ENCODE assay signal across 15 cellular contexts in the genomic region with DNA sequence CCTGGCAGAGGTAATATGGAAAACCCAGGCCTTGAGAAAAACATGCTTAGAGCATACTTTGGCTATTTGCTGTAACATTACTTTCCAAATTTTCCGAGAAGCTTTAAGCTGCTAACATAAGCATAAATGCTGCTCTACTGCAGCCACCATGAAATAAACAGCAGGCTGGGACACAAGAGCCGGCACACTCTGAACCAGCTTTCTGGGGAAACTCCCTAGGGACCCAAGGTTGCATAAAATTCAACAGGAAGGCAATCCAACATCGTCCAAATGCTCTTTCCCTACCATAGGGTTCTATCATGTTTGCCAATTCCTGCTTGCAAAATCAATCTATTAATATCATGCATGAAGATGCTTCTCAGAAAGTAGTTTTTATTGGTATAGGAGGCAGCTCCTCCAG.
A peak's percentile ranks its signal among the peaks of the same experiment; 100 is the strongest.
DNase-seq lines count a peak whose midpoint lies in the region; TF ChIP-seq lines count a peak whose summit lies in the region.
"Had no signal": no experiment of that assay in that cellular context is flagged by ENCODE, and none has a peak within 500 bp of the region (broad histone marks: within the 10 kb centered on the region; RNA-seq: fewer than 3 reads in every experiment).

No MANE protein-coding gene starts in this region.

- POLR2A ChIA-PET in GM10248 (lab: Yijun Ruan, JAX), result no interaction called here

- TF ChIP-seq EP300 in sigmoid colon (IDR thresholded peaks at IDR 0.05), result peak in 2 of 4 donors; percentile 12 to 74

- TF ChIP-seq CTCF in left ventricle myocardium inferior (IDR thresholded peaks at IDR 0.05; ENCODE audit: borderline replicate concordance), result no peak
- TF ChIP-seq CTCF in sigmoid colon (IDR thresholded peaks at IDR 0.05), result no peak
- no peak for TF ChIP-seq CTCF in vagina (IDR thresholded peaks at IDR 0.05)
- no peak for TF ChIP-seq CTCF in GM10248 (IDR thresholded peaks at IDR 0.05; ENCODE audit: control extremely low read depth, extremely low read depth, low read depth, missing control alignments)

- DNase-seq in NCI-H2107 treated with DMSO at 0.1 percent for 48 hours (lab: John Stamatoyannopoulos, UW; ENCODE audit: unreplicated experiment) (peak; percentile 13), NCI-H2107 (lab: John Stamatoyannopoulos, UW) (no peak), left ventricle myocardium inferior (no peak), sigmoid colon (peak; percentile 85), vagina (ENCODE audit: extremely low spot score in 2 of 2) (no peak), GM10248 (ENCODE audit: extremely low spot score) (no peak)
- no peak for DNase-seq in activated T-cell treated with anti-CD3 and anti-CD28 coated beads, Interleukin-2, amount 50 U/mL, for 48 hours
- no peak for DNase-seq in activated T-cell treated with anti-CD3 and anti-CD28 coated beads, Interleukin-2, amount 50 U/mL, for 1 hour
- DNase-seq: activated gamma-delta T cell treated with Interleukin-2 at 50 U/mL for 16 hours, anterior cingulate cortex, NCI-H146, NCI-H510A, SHP77 treated with DMSO at 0.1 percent for 48 hours had no signal

- H3K4me3 ChIP-seq in left ventricle myocardium inferior (no peak overlapping the region), sigmoid colon (no peak overlapping the region), vagina (no peak overlapping the region)
- H3K4me3 ChIP-seq: BLaER1 treated with 17β-estradiol and CSF1 and Interleukin-3, amounts not matched to agents 10 nM and 100 nM; GM23338 had no signal

- H3K36me3 ChIP-seq in left ventricle myocardium inferior, result no peaks in the 10 kb centered on the region
- no peaks in the 10 kb centered on the region for H3K36me3 ChIP-seq in sigmoid colon
- H3K36me3 ChIP-seq in vagina, result no peaks in the 10 kb centered on the region
- H3K36me3 ChIP-seq: BLaER1 treated with 17β-estradiol and CSF1 and Interleukin-3, amounts not matched to agents 10 nM and 100 nM had no signal

- peak overlapping the region; percentile 73 for H3K27ac ChIP-seq in left ventricle myocardium inferior (replicated peaks)
- H3K27ac ChIP-seq in sigmoid colon, result peak overlapping the region; percentile 20 to 79 (median 34)
- peak overlapping the region; percentile 75 for H3K27ac ChIP-seq in vagina

- no peaks in the 10 kb centered on the region for H3K27me3 ChIP-seq in left ventricle myocardium inferior (ENCODE audit: low read depth)
- H3K27me3 ChIP-seq in sigmoid colon, result no peaks in the 10 kb centered on the region
- H3K27me3 ChIP-seq in vagina, result no peaks in the 10 kb centered on the region
- H3K27me3 ChIP-seq: BLaER1 treated with 17β-estradiol and CSF1 and Interleukin-3, amounts not matched to agents 10 nM and 100 nM had no signal

- CTCF ChIA-PET in GM10248 (lab: Yijun Ruan, JAX), result interaction anchor here (0.7 to 7.2 kb wide), 16 partner anchors 8 to 1037 kb away, joined by 3 to 102 read pairs (median 4); no protein-coding TSS in a partner anchor

- WGBS in sigmoid colon, 2 donors, result 65 to 74% methylated on average over 3 of the region's 3 CpGs

- intact Hi-C loops in left ventricle myocardium inferior (cut with micrococcal nuclease) (no loop called here), sigmoid colon (cut with DNase I) (no loop called here), vagina (cut with DNase I) (loop anchor here (2.0 to 5.0 kb wide), 2 partner anchors 35 to 193 kb away; partner anchors contain the start of gene GLUL)

- H3K4me1 ChIP-seq in left ventricle myocardium inferior (peaks cover 19% of the 10 kb centered on the region), sigmoid colon (peaks cover 0 to 6% (median 0%) of the 10 kb centered on the region in 4 donors), vagina (peaks cover 26% of the 10 kb centered on the region)

- H3K9me3 ChIP-seq in left ventricle myocardium inferior (replicated peaks), result no peaks in the 10 kb centered on the region
- H3K9me3 ChIP-seq in sigmoid colon, result no peaks in the 10 kb centered on the region
- H3K9me3 ChIP-seq in vagina, result no peaks in the 10 kb centered on the region
- H3K9me3 ChIP-seq: BLaER1 treated with 17β-estradiol and CSF1 and Interleukin-3, amounts not matched to agents 10 nM and 100 nM had no signal

- TF ChIP-seq POLR2A in sigmoid colon (IDR thresholded peaks at IDR 0.05) (no peak), vagina (IDR thresholded peaks at IDR 0.05) (no peak)

Comparison
In these comparisons a context has a peak if more than half of its experiments do, and no peak if none do; other contexts are left out.
1. DNase-seq: peak in NCI-H2107 treated with DMSO at 0.1 percent for 48 hours (single experiment) and sigmoid colon (single experiment); none in NCI-H2107 (single experiment), left ventricle myocardium inferior (single experiment), vagina (0 of 2), activated T-cell treated with anti-CD3 and anti-CD28 coated beads, Interleukin-2, amount 50 U/mL, for 48 hours (0 of 2), GM10248 (single experiment) and activated T-cell treated with anti-CD3 and anti-CD28 coated beads, Interleukin-2, amount 50 U/mL, for 1 hour (single experiment).
2. Peak in every context shown above with its lines, with median percentiles within 50 percentile points of each other: H3K27ac ChIP-seq.